In the genomic region with DNA sequence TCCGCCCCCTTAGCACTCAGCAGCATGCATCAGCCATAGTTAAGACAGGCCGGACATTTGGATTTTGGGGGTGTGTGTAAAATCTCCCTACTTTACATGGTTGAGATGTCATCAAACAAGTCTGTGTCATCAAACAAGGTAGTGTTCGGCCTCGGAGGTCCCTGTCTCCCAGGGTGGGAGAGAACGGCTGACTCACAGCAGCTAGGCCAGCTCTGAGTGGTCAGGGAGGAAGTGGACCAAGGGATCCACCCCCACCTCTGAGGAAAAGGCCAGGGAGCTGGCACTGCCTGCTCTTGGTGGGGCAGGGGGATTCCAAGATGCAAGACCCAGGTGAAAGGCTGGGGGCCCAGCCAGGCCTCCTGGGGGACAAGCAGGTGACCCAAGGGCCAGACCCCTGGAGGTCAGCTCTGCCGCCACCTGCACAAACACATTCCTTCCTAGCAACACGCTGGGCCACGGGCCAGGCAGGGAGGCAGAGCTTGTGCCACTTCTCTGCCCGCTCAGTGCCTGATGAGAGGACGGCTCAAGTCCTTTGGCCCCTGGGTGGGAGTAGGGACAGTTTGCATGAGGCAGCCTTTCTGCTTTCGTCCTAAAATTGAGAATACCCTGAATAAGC, we compare ENCODE assay signal across 18 cellular contexts. TPM values are rescaled to one million over a fixed set of nuclear protein-coding genes. Genes with fewer than 3 reads are reported as not detected.
A peak's percentile ranks its signal among the peaks of the same experiment; 100 is the strongest.
DNase-seq lines count a peak whose midpoint lies in the region; ATAC-seq and TF ChIP-seq lines count a peak whose summit lies in the region.
"Had no signal": no experiment of that assay in that cellular context is flagged by ENCODE, and none has a peak within 500 bp of the region (broad histone marks: within the 10 kb centered on the region; RNA-seq: fewer than 3 reads in every experiment).

No MANE protein-coding gene starts in this region.

- TF ChIP-seq CTCF in chondrocyte (IDR thresholded peaks at IDR 0.05) = no peak
- no peak for TF ChIP-seq CTCF in lower lobe of right lung (IDR thresholded peaks at IDR 0.05)

- no peak overlapping the region for H3K4me3 Mint-ChIP-seq in chondrocyte (ENCODE audit: unreplicated experiment)
- H3K4me3 Mint-ChIP-seq: CD4-positive, CD25-positive, alpha-beta regulatory T cell; natural killer cell; stimulated activated effector memory CD8-positive, alpha-beta T cell treated with anti-CD3 and anti-CD28 coated beads, Interleukin-12 subunit alpha, Interleukin-12 subunit beta, amount 100 ng/mL, for 72 hours; T-helper 1 cell treated with Interleukin-12 subunit alpha and Interleukin-12 subunit beta and Interleukin-4 antibody, amounts not matched to agents 30 μg/mL and 1 μg/mL, for 36 hours had no signal

- ATAC-seq in lower lobe of right lung = peak; percentile 56 to 57
- ATAC-seq in GM21619 (IDR thresholded peaks at IDR 0.05; ENCODE audit: unreplicated experiment) = no peak
- no peak for ATAC-seq in GM21528 (IDR thresholded peaks at IDR 0.05; ENCODE audit: low FRiP score, unreplicated experiment)
- ATAC-seq: GM12878; natural killer cell; stimulated activated effector memory CD8-positive, alpha-beta T cell treated with anti-CD3 and anti-CD28 coated beads, Interleukin-12 subunit alpha, Interleukin-12 subunit beta, amount 100 ng/mL, for 72 hours had no signal

- peaks cover 17% of the 10 kb centered on the region for H3K36me3 Mint-ChIP-seq in chondrocyte (ENCODE audit: low read depth)
- H3K36me3 Mint-ChIP-seq: CD4-positive, CD25-positive, alpha-beta regulatory T cell; natural killer cell; stimulated activated effector memory CD8-positive, alpha-beta T cell treated with anti-CD3 and anti-CD28 coated beads, Interleukin-12 subunit alpha, Interleukin-12 subunit beta, amount 100 ng/mL, for 72 hours had no signal

- H3K9ac ChIP-seq in HUES6 (ENCODE audit: low read length) = peak overlapping the region; percentile 25

- H3K4me3 ChIP-seq in HUES6 (ENCODE audit: low read depth, low read length) (no peak overlapping the region), lower lobe of right lung (no peak overlapping the region)
- H3K4me3 ChIP-seq: GM12878, SJCRH30 had no signal

- H3K27me3 ChIP-seq in HUES6 (ENCODE audit: control insufficient read depth, insufficient read depth, low read length) = no peaks in the 10 kb centered on the region
- H3K27me3 ChIP-seq in lower lobe of right lung (ENCODE audit: low read depth) = no peaks in the 10 kb centered on the region
- H3K27me3 ChIP-seq: SJCRH30 had no signal

- intact Hi-C loops in lower lobe of right lung (cut with DNase I) = no loop called here

- H3K9me3 Mint-ChIP-seq in chondrocyte (ENCODE audit: low read depth) = no peaks in the 10 kb centered on the region
- H3K9me3 Mint-ChIP-seq: CD4-positive, CD25-positive, alpha-beta regulatory T cell; natural killer cell; stimulated activated effector memory CD8-positive, alpha-beta T cell treated with anti-CD3 and anti-CD28 coated beads, Interleukin-12 subunit alpha, Interleukin-12 subunit beta, amount 100 ng/mL, for 72 hours; T-helper 1 cell treated with Interleukin-12 subunit alpha and Interleukin-12 subunit beta and Interleukin-4 antibody, amounts not matched to agents 30 μg/mL and 1 μg/mL, for 36 hours had no signal

- H3K27ac Mint-ChIP-seq in chondrocyte (ENCODE audit: unreplicated experiment) = peak overlapping the region; percentile 17
- H3K27ac Mint-ChIP-seq: CD4-positive, CD25-positive, alpha-beta regulatory T cell; natural killer cell; stimulated activated effector memory CD8-positive, alpha-beta T cell treated with anti-CD3 and anti-CD28 coated beads, Interleukin-12 subunit alpha, Interleukin-12 subunit beta, amount 100 ng/mL, for 72 hours; T-helper 1 cell treated with Interleukin-12 subunit alpha and Interleukin-12 subunit beta and Interleukin-4 antibody, amounts not matched to agents 30 μg/mL and 1 μg/mL, for 36 hours had no signal

- H3K27me3 Mint-ChIP-seq in chondrocyte (ENCODE audit: low read depth) = no peaks in the 10 kb centered on the region

- H3K9me3 ChIP-seq in HUES6 (ENCODE audit: control insufficient read depth, insufficient read depth, low read depth, low read length) (no peaks in the 10 kb centered on the region), lower lobe of right lung (no peaks in the 10 kb centered on the region)
- H3K9me3 ChIP-seq: SJCRH30 had no signal

- no peak overlapping the region for H3K27ac ChIP-seq in HUES6 (ENCODE audit: low read depth, low read length)
- no peak overlapping the region for H3K27ac ChIP-seq in lower lobe of right lung
- H3K27ac ChIP-seq: SJCRH30, WERI-Rb-1 had no signal

- H3K4me1 ChIP-seq in HUES6 (ENCODE audit: control insufficient read depth, insufficient read depth, low read length) (peaks cover 27% of the 10 kb centered on the region), lower lobe of right lung (no peaks in the 10 kb centered on the region)

- H3K36me3 ChIP-seq in HUES6 (ENCODE audit: control insufficient read depth, insufficient read depth, low read length) (peaks cover 16% of the 10 kb centered on the region; the same call in 1 of the 2 replicates), lower lobe of right lung (peaks cover 66% of the 10 kb centered on the region)
- H3K36me3 ChIP-seq: SJCRH30, WERI-Rb-1 had no signal

- H3K4me1 Mint-ChIP-seq in chondrocyte (ENCODE audit: low read depth) = peaks cover 19% of the 10 kb centered on the region
- H3K4me1 Mint-ChIP-seq: CD4-positive, CD25-positive, alpha-beta regulatory T cell; natural killer cell; stimulated activated effector memory CD8-positive, alpha-beta T cell treated with anti-CD3 and anti-CD28 coated beads, Interleukin-12 subunit alpha, Interleukin-12 subunit beta, amount 100 ng/mL, for 72 hours had no signal

- DNase-seq in EH (ENCODE audit: low read depth) (peak; percentile 21), chondrocyte (ENCODE audit: low spot score) (no peak), lower lobe of right lung (no peak), GM19240 (ENCODE audit: insufficient read length, low spot score) (no peak), iPS-NIHi7 (ENCODE audit: extremely low spot score) (no peak)
- DNase-seq: activated CD4-positive, alpha-beta T cell treated with anti-CD3 and anti-CD28 coated beads, Interleukin-2, amount 50 U/mL, for 1 hour; activated CD8-positive, alpha-beta memory T cell treated with anti-CD3 and anti-CD28 coated beads, Interleukin-2, amount 50 U/mL, for 4 hours; CD4-positive, CD25-positive, alpha-beta regulatory T cell; natural killer cell; NCI-H1048; SJCRH30; WERI-Rb-1 had no signal

RNA-seq across cellular contexts. Expression of a gene that starts 28.5 kb away (rescaled TPM):
- total RNA-seq in chondrocyte (74.4 to 135 TPM (median 75.6 TPM) in 3 replicates), lower lobe of right lung (70.9 TPM)

RNA-seq across cellular contexts. Expression of a gene that starts 38.2 kb away (rescaled TPM):
- 14.0 to 20.6 TPM (median 14.7 TPM) in 3 replicates for total RNA-seq in chondrocyte
- 18.0 TPM for total RNA-seq in lower lobe of right lung

Comparison
In these comparisons a context has a peak if more than half of its experiments do, and no peak if none do; other contexts are left out.
1. ATAC-seq: peak in lower lobe of right lung (2 of 2); none in GM21619 (single experiment) and GM21528 (single experiment).